In genomic region chr9:21252727-21253547, GRCh38 we compare ENCODE assay signal across 8 cellular contexts. TPM values are rescaled to one million over a fixed set of nuclear protein-coding genes. Genes with fewer than 3 reads are reported as not detected.
DNase-seq lines count a peak whose midpoint lies in the region; ATAC-seq, FAIRE-seq and TF ChIP-seq lines count a peak whose summit lies in the region.

No MANE protein-coding gene starts in this region.

- H3K36me3 ChIP-seq in body of pancreas (replicated peaks in 1 of 2; ENCODE audit: insufficient read depth in 1 of 2, low read depth in 2 of 2): no peaks in the 10 kb centered on the region
- no peaks in the 10 kb centered on the region for H3K36me3 ChIP-seq in kidney (ENCODE audit: control insufficient read depth in 1 of 2, insufficient read depth in 2 of 2, low read length in 2 of 2)
- H3K36me3 ChIP-seq in tibial nerve: no peaks in the 10 kb centered on the region

- TF ChIP-seq CTCF in AG10803 (conservative IDR thresholded peaks at IDR 0.05; ENCODE audit: low read length) (peak; percentile 54), GM12873 (IDR thresholded peaks at IDR 0.05; ENCODE audit: insufficient read depth, low read depth, low read length, missing control alignments) (peak; percentile 65), body of pancreas (IDR thresholded peaks at IDR 0.05) (peak in 6 of 7 experiments; percentile 9 to 49 (median 36)), kidney (IDR thresholded peaks at IDR 0.05; ENCODE audit: borderline replicate concordance, extremely low read depth, insufficient read depth) (peak; percentile 51), tibial nerve (IDR thresholded peaks at IDR 0.05) (peak; percentile 18 to 44 (median 39))

- intact Hi-C loops in body of pancreas (cut with DNase I): no loop called here
- intact Hi-C loops in kidney (cut with DNase I): no loop called here

- no peak for TF ChIP-seq POLR2A in body of pancreas (IDR thresholded peaks at IDR 0.05)
- no peak for TF ChIP-seq POLR2A in tibial nerve (IDR thresholded peaks at IDR 0.05)

- FAIRE-seq in kidney (lab: Jason Lieb, UNC): peak; percentile 89

- DNase-seq in AG10803 (ENCODE audit: low read depth) (peak; percentile 25), NCI-H1105 (lab: John Stamatoyannopoulos, UW) (peak; percentile 0), body of pancreas (peak in 1 of 4 donors; percentile 34), kidney (peak; percentile 53), tibial nerve (ENCODE audit: low spot score in 2 of 2) (peak in 1 of 2 donors; percentile 41)

- H3K9me3 ChIP-seq in body of pancreas: no peaks in the 10 kb centered on the region
- no peaks in the 10 kb centered on the region for H3K9me3 ChIP-seq in kidney (ENCODE audit: control insufficient read depth in 1 of 2, low read length in 2 of 2)
- H3K9me3 ChIP-seq in tibial nerve: no peaks in the 10 kb centered on the region

- H3K4me3 ChIP-seq in AG10803 (ENCODE audit: low read length): no peak overlapping the region; the same call in 1 of the 2 replicates
- H3K4me3 ChIP-seq in body of pancreas: no peak overlapping the region
- H3K4me3 ChIP-seq in kidney (ENCODE audit: low read length in 2 of 2): no peak overlapping the region
- H3K4me3 ChIP-seq in tibial nerve: no peak overlapping the region

- peak; percentile 74 for ATAC-seq in HG02588 (IDR thresholded peaks at IDR 0.05; ENCODE audit: unreplicated experiment)
- peak; percentile 55 for ATAC-seq in body of pancreas
- no peak for ATAC-seq in HG03045 (IDR thresholded peaks at IDR 0.05; ENCODE audit: unreplicated experiment)

- 0% methylated on average over 3 of the region's 3 CpGs for WGBS in body of pancreas, 2 donors
- WGBS in tibial nerve, 2 donors: 0 to 2% methylated on average over 3 of the region's 3 CpGs

- TF ChIP-seq EP300 in tibial nerve (IDR thresholded peaks at IDR 0.05): peak in 1 of 2 donors; percentile 37

- no peak overlapping the region for H3K9ac ChIP-seq in kidney (ENCODE audit: low read length in 2 of 2)

- H3K27ac ChIP-seq in body of pancreas (no peak overlapping the region), kidney (ENCODE audit: low read depth in 2 of 2, low read length in 2 of 2) (no peak overlapping the region), tibial nerve (no peak overlapping the region)

- H3K4me1 ChIP-seq in body of pancreas (no peaks in the 10 kb centered on the region), kidney (ENCODE audit: control insufficient read depth in 1 of 2, insufficient read depth in 1 of 2, low read depth in 1 of 2, low read length in 2 of 2) (peaks cover 0 to 4% of the 10 kb centered on the region in 2 donors), tibial nerve (peaks cover 0 to 11% (median 0%) of the 10 kb centered on the region in 4 donors)

- no peaks in the 10 kb centered on the region for H3K27me3 ChIP-seq in body of pancreas
- H3K27me3 ChIP-seq in tibial nerve: no peaks in the 10 kb centered on the region

RNA-seq across cellular contexts. Expression of gene IFNA14, which starts 13.1 kb away (rescaled TPM):
- total RNA-seq in body of pancreas (not detected), kidney (not detected), tibial nerve (not detected)
- polyA plus RNA-seq in kidney (ENCODE audit: insufficient read depth, low read depth, low replicate concordance): not detected

RNA-seq across cellular contexts. Expression of gene IFNA17, which starts 24.9 kb away (rescaled TPM):
- total RNA-seq in body of pancreas (not detected), kidney (not detected), tibial nerve (not detected)
- not detected for polyA plus RNA-seq in kidney (ENCODE audit: insufficient read depth, low read depth, low replicate concordance)

RNA-seq across cellular contexts. Expression of gene IFNA16, which starts 35.8 kb away (rescaled TPM):
- total RNA-seq in body of pancreas (not detected), kidney (not detected), tibial nerve (not detected)
- not detected for polyA plus RNA-seq in kidney (ENCODE audit: insufficient read depth, low read depth, low replicate concordance)

RNA-seq across cellular contexts. Expression of gene IFNA10, which starts 46.0 kb away (rescaled TPM):
- not detected for total RNA-seq in body of pancreas
- not detected for total RNA-seq in kidney
- not detected for polyA plus RNA-seq in kidney (ENCODE audit: insufficient read depth, low read depth, low replicate concordance)
- total RNA-seq in tibial nerve: not detected

RNA-seq across cellular contexts. Expression of gene IFNA7, which starts 50.9 kb away (rescaled TPM):
- total RNA-seq in body of pancreas (not detected), kidney (not detected), tibial nerve (not detected)
- polyA plus RNA-seq in kidney (ENCODE audit: insufficient read depth, low read depth, low replicate concordance): not detected
